Comparison of ENCODE assay signal across 1 cellular context in genomic region chr20:62301773-62302340, GRCh38.
TF ChIP-seq lines count a peak whose summit lies in the region.

No MANE protein-coding gene starts in this region.

TF ChIP-seq in HepG2, 621 proteins besides CTCF, POLR2A, EP300 and RAD21 (continued from another document and continues in another):
- TF ChIP-seq, protein P1, sequence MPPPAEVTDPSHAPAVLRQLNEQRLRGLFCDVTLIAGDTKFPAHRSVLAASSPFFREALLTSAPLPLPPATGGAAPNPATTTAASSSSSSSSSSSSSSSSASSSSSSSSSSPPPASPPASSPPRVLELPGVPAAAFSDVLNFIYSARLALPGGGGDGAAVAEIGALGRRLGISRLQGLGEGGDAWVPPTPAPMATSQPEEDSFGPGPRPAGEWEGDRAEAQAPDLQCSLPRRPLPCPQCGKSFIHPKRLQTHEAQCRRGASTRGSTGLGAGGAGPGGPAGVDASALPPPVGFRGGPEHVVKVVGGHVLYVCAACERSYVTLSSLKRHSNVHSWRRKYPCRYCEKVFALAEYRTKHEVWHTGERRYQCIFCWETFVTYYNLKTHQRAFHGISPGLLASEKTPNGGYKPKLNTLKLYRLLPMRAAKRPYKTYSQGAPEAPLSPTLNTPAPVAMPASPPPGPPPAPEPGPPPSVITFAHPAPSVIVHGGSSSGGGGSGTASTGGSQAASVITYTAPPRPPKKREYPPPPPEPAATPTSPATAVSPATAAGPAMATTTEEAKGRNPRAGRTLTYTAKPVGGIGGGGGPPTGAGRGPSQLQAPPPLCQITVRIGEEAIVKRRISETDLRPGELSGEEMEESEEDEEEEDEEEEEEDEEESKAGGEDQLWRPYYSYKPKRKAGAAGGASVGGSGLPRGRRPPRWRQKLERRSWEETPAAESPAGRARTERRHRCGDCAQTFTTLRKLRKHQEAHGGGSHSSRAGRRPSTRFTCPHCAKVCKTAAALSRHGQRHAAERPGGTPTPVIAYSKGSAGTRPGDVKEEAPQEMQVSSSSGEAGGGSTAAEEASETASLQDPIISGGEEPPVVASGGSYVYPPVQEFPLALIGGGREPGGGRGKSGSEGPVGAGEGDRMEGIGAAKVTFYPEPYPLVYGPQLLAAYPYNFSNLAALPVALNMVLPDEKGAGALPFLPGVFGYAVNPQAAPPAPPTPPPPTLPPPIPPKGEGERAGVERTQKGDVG (CRISPR knock-in tag; IDR thresholded peaks at IDR 0.05; ENCODE audit: borderline replicate concordance) = no peak
- 0 out of 2 replicates have a peak, but pooled peaks have one; percentile 34 for TF ChIP-seq ZNF383 (CRISPR knock-in tag; IDR thresholded peaks at IDR 0.05; ENCODE audit: borderline replicate concordance)
- TF ChIP-seq ZNF530 (CRISPR knock-in tag; IDR thresholded peaks at IDR 0.05; ENCODE audit: low read depth) = no peak
- peak; percentile 43; the same call in 1 of the 2 replicates for TF ChIP-seq SPEN (CRISPR knock-in tag; IDR thresholded peaks at IDR 0.05; ENCODE audit: low read depth)
- TF ChIP-seq PITX1 (CRISPR knock-in tag; IDR thresholded peaks at IDR 0.05) = peak; percentile 92
- TF ChIP-seq STAT5B (CRISPR knock-in tag; IDR thresholded peaks at IDR 0.05) = 0 out of 2 replicates have a peak, but pooled peaks have one; percentile 26
- TF ChIP-seq HOXA9 (CRISPR knock-in tag; IDR thresholded peaks at IDR 0.05; ENCODE audit: borderline replicate concordance) = no peak
- TF ChIP-seq ZNF577 (CRISPR knock-in tag; IDR thresholded peaks at IDR 0.05; ENCODE audit: borderline replicate concordance, low read depth) = no peak
- TF ChIP-seq TGIF2 (CRISPR knock-in tag; IDR thresholded peaks at IDR 0.05) = peak; percentile 96
- TF ChIP-seq NR2C2 (CRISPR knock-in tag; IDR thresholded peaks at IDR 0.05; ENCODE audit: borderline replicate concordance) = no peak
- TF ChIP-seq, protein P2, sequence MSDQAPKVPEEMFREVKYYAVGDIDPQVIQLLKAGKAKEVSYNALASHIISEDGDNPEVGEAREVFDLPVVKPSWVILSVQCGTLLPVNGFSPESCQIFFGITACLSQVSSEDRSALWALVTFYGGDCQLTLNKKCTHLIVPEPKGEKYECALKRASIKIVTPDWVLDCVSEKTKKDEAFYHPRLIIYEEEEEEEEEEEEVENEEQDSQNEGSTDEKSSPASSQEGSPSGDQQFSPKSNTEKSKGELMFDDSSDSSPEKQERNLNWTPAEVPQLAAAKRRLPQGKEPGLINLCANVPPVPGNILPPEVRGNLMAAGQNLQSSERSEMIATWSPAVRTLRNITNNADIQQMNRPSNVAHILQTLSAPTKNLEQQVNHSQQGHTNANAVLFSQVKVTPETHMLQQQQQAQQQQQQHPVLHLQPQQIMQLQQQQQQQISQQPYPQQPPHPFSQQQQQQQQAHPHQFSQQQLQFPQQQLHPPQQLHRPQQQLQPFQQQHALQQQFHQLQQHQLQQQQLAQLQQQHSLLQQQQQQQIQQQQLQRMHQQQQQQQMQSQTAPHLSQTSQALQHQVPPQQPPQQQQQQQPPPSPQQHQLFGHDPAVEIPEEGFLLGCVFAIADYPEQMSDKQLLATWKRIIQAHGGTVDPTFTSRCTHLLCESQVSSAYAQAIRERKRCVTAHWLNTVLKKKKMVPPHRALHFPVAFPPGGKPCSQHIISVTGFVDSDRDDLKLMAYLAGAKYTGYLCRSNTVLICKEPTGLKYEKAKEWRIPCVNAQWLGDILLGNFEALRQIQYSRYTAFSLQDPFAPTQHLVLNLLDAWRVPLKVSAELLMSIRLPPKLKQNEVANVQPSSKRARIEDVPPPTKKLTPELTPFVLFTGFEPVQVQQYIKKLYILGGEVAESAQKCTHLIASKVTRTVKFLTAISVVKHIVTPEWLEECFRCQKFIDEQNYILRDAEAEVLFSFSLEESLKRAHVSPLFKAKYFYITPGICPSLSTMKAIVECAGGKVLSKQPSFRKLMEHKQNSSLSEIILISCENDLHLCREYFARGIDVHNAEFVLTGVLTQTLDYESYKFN (CRISPR knock-in tag; conservative IDR thresholded peaks at IDR 0.05) = peak; percentile 66; the same call in 1 of the 2 replicates
- TF ChIP-seq ZNF12 (CRISPR knock-in tag; IDR thresholded peaks at IDR 0.05) = peak; percentile 83
- no peak for TF ChIP-seq ZBTB40 (IDR thresholded peaks at IDR 0.05)
- TF ChIP-seq ZBTB40 (CRISPR knock-in tag; IDR thresholded peaks at IDR 0.05) = no peak; the same call in 1 of the 2 replicates
- TF ChIP-seq SAFB2 (CRISPR knock-in tag; IDR thresholded peaks at IDR 0.05; ENCODE audit: borderline replicate concordance, low read depth) = no peak
- peak; percentile 97 for TF ChIP-seq ZKSCAN8 (CRISPR knock-in tag; IDR thresholded peaks at IDR 0.05; ENCODE audit: borderline replicate concordance)
- peak; percentile 56; the same call in 1 of the 2 replicates for TF ChIP-seq ZNF367 (CRISPR knock-in tag; IDR thresholded peaks at IDR 0.05; ENCODE audit: borderline replicate concordance)
- peak; percentile 54 for TF ChIP-seq NFYC (CRISPR knock-in tag; IDR thresholded peaks at IDR 0.05)
- TF ChIP-seq ZBTB10 (CRISPR knock-in tag; IDR thresholded peaks at IDR 0.05; ENCODE audit: borderline replicate concordance) = no peak
- no peak for TF ChIP-seq ZEB1 (IDR thresholded peaks at IDR 0.05; ENCODE audit: insufficient replicate concordance, low read depth)
- TF ChIP-seq, protein P3, sequence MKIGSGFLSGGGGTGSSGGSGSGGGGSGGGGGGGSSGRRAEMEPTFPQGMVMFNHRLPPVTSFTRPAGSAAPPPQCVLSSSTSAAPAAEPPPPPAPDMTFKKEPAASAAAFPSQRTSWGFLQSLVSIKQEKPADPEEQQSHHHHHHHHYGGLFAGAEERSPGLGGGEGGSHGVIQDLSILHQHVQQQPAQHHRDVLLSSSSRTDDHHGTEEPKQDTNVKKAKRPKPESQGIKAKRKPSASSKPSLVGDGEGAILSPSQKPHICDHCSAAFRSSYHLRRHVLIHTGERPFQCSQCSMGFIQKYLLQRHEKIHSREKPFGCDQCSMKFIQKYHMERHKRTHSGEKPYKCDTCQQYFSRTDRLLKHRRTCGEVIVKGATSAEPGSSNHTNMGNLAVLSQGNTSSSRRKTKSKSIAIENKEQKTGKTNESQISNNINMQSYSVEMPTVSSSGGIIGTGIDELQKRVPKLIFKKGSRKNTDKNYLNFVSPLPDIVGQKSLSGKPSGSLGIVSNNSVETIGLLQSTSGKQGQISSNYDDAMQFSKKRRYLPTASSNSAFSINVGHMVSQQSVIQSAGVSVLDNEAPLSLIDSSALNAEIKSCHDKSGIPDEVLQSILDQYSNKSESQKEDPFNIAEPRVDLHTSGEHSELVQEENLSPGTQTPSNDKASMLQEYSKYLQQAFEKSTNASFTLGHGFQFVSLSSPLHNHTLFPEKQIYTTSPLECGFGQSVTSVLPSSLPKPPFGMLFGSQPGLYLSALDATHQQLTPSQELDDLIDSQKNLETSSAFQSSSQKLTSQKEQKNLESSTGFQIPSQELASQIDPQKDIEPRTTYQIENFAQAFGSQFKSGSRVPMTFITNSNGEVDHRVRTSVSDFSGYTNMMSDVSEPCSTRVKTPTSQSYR (CRISPR knock-in tag; IDR thresholded peaks at IDR 0.05; ENCODE audit: borderline replicate concordance) = peak; percentile 72
- no peak for TF ChIP-seq MED13 (CRISPR knock-in tag; IDR thresholded peaks at IDR 0.05)
- TF ChIP-seq ZFP36L2 (CRISPR knock-in tag; IDR thresholded peaks at IDR 0.05) = peak; percentile 88; the same call in 1 of the 2 replicates
- no peak for TF ChIP-seq ZNF446 (CRISPR knock-in tag; IDR thresholded peaks at IDR 0.05)
- TF ChIP-seq IRX3 (CRISPR knock-in tag; IDR thresholded peaks at IDR 0.05; ENCODE audit: borderline replicate concordance, low read depth) = no peak
- TF ChIP-seq ZNF234 (CRISPR knock-in tag; conservative IDR thresholded peaks at IDR 0.05) = peak; percentile 82; the same call in 1 of the 2 replicates
- TF ChIP-seq KMT2B (CRISPR knock-in tag; IDR thresholded peaks at IDR 0.05) = 0 out of 2 replicates have a peak, but pooled peaks have one; percentile 29
- peak; percentile 96; the same call in 1 of the 2 replicates for TF ChIP-seq ZNF124 (CRISPR knock-in tag; IDR thresholded peaks at IDR 0.05)
- no peak for TF ChIP-seq NAIF1 (CRISPR knock-in tag; IDR thresholded peaks at IDR 0.05; ENCODE audit: borderline replicate concordance)
- peak in 1 of 2 experiments; percentile 93; a peak in 2 of 4 replicates for TF ChIP-seq KLF16 (CRISPR knock-in tag; IDR thresholded peaks at IDR 0.05)
- TF ChIP-seq DMTF1 (CRISPR knock-in tag; IDR thresholded peaks at IDR 0.05) = peak; percentile 36; the same call in 1 of the 2 replicates
